In the genomic region with DNA sequence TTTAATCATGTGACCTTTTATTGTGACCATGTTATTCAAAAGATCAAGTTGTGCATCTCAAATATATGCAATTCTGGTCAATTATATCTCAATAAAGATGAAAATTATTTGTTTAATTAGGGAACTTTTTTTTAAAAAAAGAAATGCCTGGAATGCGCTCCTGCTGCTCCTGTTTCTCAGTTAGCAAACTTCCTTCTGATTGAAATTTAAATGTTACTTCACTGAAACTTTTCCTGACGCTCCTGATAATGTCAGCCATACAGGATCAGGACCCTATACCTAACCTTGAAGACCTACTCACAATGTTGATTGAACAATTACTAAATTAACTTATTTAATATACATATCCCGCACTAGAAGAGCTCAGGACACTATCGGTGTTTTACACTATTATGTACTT, we compare ENCODE assay signal across 24 cellular contexts.
"Had no signal": no experiment of that assay in that cellular context is flagged by ENCODE, and none has a peak within 500 bp of the region (broad histone marks: within the 10 kb centered on the region; RNA-seq: fewer than 3 reads in every experiment).

No MANE protein-coding gene starts in this region.

- H3K27me3 ChIP-seq: MG63, SJSA1 had no signal

- DNase-seq: KG1, MG63, NCI-H1092, NCI-H1105 treated with DMSO at 0.1 percent for 48 hours, NCI-H1417 treated with DMSO at 0.1 percent for 48 hours, NCI-H146, NCI-H1694 treated with DMSO at 0.1 percent for 48 hours, NCI-H2029, NCI-H2081 treated with DMSO at 0.1 percent for 48 hours, NCI-H2171, NCI-H226, NCI-H446, NCI-H510A, NCI-H524 treated with DMSO at 0.1 percent for 48 hours, NCI-H69, NCI-H774, Right ventricle myocardium superior, RPMI8226, SIG-M5 had no signal

- H3K36me3 ChIP-seq: MG63, SJSA1 had no signal

- H3K27ac ChIP-seq: HL-60, SJSA1, SK-N-MC had no signal

- H3K9me3 ChIP-seq: MG63, SJSA1 had no signal

- FAIRE-seq: HTR-8/SVneo, RCC 7860 had no signal

- H3K4me3 ChIP-seq: MG63, SJSA1, SK-N-MC had no signal
